8 cellular contexts compared by ENCODE assay signal in the genomic region with DNA sequence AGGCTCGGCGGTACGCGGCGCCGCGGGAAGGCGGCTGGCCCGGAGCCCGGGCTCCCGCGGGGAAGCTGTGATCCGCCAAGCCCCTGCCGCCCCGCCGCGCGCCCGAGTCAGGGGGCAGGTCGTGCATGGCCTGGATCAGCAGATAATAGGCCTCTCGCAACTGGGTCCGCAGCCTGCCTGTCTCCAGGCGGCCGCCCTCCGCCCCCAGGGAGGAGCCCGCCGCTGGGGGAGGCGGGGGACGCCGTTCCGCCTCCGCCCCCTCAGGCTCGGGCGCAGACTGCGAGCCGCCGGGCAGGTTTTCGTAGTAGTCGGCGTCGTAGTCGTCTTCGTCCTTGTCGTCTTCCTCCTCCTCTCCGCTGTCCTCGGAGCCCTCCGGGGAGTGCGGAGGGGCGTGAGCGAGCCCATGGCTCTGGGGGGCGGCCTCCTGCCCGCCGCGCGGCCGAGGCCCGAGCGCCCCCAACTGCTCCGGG.
DNase-seq lines count a peak whose midpoint lies in the region; FAIRE-seq and TF ChIP-seq lines count a peak whose summit lies in the region.

A gene with protein sequence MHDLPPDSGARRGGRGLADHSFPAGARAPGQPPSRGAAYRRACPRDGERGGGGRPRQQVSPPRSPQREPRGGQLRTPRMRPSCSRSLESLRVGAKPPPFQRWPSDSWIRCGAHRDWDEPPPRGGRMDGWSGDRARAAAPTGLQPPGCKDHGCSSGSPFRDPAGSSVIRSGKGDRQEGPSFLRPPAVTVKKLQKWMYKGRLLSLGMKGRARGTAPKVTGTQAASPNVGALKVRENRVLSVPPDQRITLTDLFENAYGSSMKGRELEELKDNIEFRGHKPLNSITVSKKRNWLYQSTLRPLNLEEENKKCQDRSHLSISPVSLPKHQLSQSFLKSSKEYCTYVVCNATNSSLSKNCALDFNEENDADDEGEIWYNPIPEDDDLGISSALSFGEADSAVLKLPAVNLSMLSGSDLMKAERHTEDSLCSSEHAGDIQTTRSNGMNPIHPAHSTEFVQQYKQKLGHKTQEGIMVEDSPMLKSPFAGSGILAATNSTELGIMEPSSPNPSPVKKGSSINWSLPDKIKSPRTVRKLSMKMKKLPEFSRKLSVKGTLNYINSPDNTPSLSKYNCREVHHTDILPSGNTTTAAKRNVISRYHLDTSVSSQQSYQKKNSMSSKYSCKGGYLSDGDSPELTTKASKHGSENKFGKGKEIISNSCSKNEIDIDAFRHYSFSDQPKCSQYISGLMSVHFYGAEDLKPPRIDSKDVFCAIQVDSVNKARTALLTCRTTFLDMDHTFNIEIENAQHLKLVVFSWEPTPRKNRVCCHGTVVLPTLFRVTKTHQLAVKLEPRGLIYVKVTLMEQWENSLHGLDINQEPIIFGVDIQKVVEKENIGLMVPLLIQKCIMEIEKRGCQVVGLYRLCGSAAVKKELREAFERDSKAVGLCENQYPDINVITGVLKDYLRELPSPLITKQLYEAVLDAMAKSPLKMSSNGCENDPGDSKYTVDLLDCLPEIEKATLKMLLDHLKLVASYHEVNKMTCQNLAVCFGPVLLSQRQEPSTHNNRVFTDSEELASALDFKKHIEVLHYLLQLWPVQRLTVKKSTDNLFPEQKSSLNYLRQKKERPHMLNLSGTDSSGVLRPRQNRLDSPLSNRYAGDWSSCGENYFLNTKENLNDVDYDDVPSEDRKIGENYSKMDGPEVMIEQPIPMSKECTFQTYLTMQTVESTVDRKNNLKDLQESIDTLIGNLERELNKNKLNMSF (minus strand): TSS at position 147 of the 470 bp plus-strand sequence. CDS start 20 bp downstream, at position 127.

- peak; percentile 38 for FAIRE-seq in H54 (lab: Jason Lieb, UNC)

- TF ChIP-seq POLR2A in H54 (IDR thresholded peaks at IDR 0.05; ENCODE audit: low read depth, low read length): peak; percentile 75

- no peaks in the 10 kb centered on the region for H3K36me3 ChIP-seq in ES-I3 (ENCODE audit: insufficient read depth, low read length)

- H3K4me3 ChIP-seq in retinal pigment epithelial cell (ENCODE audit: low read length): peak within 1 kb of the TSS; percentile 86

- H3K4me1 ChIP-seq in ES-I3 (ENCODE audit: insufficient read depth, low read length): no peaks in the 10 kb centered on the region

- TF ChIP-seq CTCF in retinal pigment epithelial cell (conservative IDR thresholded peaks at IDR 0.05; ENCODE audit: low read depth, low read length): no peak

- H3K9me3 ChIP-seq in ES-I3 (ENCODE audit: control insufficient read depth, insufficient read depth, low read length): no peaks in the 10 kb centered on the region

- DNase-seq in H54 (ENCODE audit: insufficient read length, low spot score) (peak; percentile 82), LoVo (ENCODE audit: low spot score) (peak; percentile 84), SW 1271 (lab: John Stamatoyannopoulos, UW) (peak; percentile 6 to 55), amygdala (lab: John Stamatoyannopoulos, UW) (peak in 38 of 56 donors; percentile 3 to 66 (median 34)), hepatic stellate cell (ENCODE audit: low spot score) (peak; percentile 84), retinal pigment epithelial cell (ENCODE audit: low read depth) (peak; percentile 39), GDM1 (lab: John Stamatoyannopoulos, UW) (no peak)

- H3K9ac ChIP-seq in ES-I3 (ENCODE audit: low read depth, low read length): peak within 1 kb of the TSS; percentile 97
